ENCODE assay signal across 17 cellular contexts in genomic region chr12:104306376-104306775, GRCh38. TPM values are rescaled to one million over a fixed set of nuclear protein-coding genes. Genes with fewer than 3 reads are reported as not detected.
DNase-seq lines count a peak whose midpoint lies in the region; ATAC-seq and TF ChIP-seq lines count a peak whose summit lies in the region.
"Had no signal": no experiment of that assay in that cellular context is flagged by ENCODE, and none has a peak within 500 bp of the region (broad histone marks: within the 10 kb centered on the region; RNA-seq: fewer than 3 reads in every experiment).

No MANE protein-coding gene starts in this region.

- H3K36me3 Mint-ChIP-seq in CD4-positive, CD25-positive, alpha-beta regulatory T cell, result peaks cover 15% of the 10 kb centered on the region

- no peak overlapping the region for H3K27ac Mint-ChIP-seq in CD4-positive, CD25-positive, alpha-beta regulatory T cell

- POLR2A ChIA-PET in Panc1 (lab: Charles Lee), result interaction anchor here (0.5 kb wide), 1 partner anchor 171 kb away, joined by 3 read pairs; no protein-coding TSS in a partner anchor

- peak overlapping the region in 2 of 4 donors; percentile 23 to 47 for H3K4me3 Mint-ChIP-seq in CD4-positive, CD25-positive, alpha-beta regulatory T cell
- H3K4me3 Mint-ChIP-seq: CD14-positive monocyte had no signal

- no peak for DNase-seq in CD4-positive, CD25-positive, alpha-beta regulatory T cell
- DNase-seq in Panc1 (ENCODE audit: low read depth, low spot score) (no peak), activated gamma-delta T cell treated with Interleukin-2 at 50 U/mL for 16 hours (no peak), NCI-H69 (lab: John Stamatoyannopoulos, UW) (no peak)
- no peak for DNase-seq in activated CD8-positive, alpha-beta memory T cell treated with anti-CD3 and anti-CD28 coated beads, Interleukin-2, amount 50 U/mL, for 4 hours
- DNase-seq: DMS79 treated with DMSO at 0.1 percent for 48 hours, MM.1S, NCI-H1048, NCI-H1417 treated with DMSO at 0.1 percent for 48 hours, NCI-H187 treated with DMSO at 0.1 percent for 48 hours, NCI-H510A, NCI-H748 treated with DMSO at 0.1 percent for 48 hours, Peyer's patch had no signal

- peaks cover 0 to 2% (median 0%) of the 10 kb centered on the region in 7 donors for H3K9me3 Mint-ChIP-seq in CD4-positive, CD25-positive, alpha-beta regulatory T cell

- H3K27me3 ChIP-seq in CD4-positive, CD25-positive, alpha-beta regulatory T cell (ENCODE audit: control insufficient read depth, insufficient read depth, low read length), result no peaks in the 10 kb centered on the region
- H3K27me3 ChIP-seq in Panc1 (ENCODE audit: control insufficient read depth, insufficient read depth, low read length) (no peaks in the 10 kb centered on the region), gastroesophageal sphincter (no peaks in the 10 kb centered on the region)
- H3K27me3 ChIP-seq: Peyer's patch had no signal

- no peak for TF ChIP-seq POLR2A in gastroesophageal sphincter (IDR thresholded peaks at IDR 0.05)

- no peaks in the 10 kb centered on the region for H3K9me3 ChIP-seq in CD4-positive, CD25-positive, alpha-beta regulatory T cell (ENCODE audit: control insufficient read depth in 2 of 2, low read length in 2 of 2)
- H3K9me3 ChIP-seq in Panc1 (ENCODE audit: control insufficient read depth, insufficient read depth, low read depth, low read length), result no peaks in the 10 kb centered on the region
- no peaks in the 10 kb centered on the region for H3K9me3 ChIP-seq in gastroesophageal sphincter
- H3K9me3 ChIP-seq: Peyer's patch had no signal

- peaks cover 39 to 68% (median 59%) of the 10 kb centered on the region in 4 donors for H3K4me1 Mint-ChIP-seq in CD4-positive, CD25-positive, alpha-beta regulatory T cell

- H3K27me3 Mint-ChIP-seq in CD4-positive, CD25-positive, alpha-beta regulatory T cell, result no peaks in the 10 kb centered on the region

- no TSS peak for BruUV-seq in Panc1 (replicated peaks; lab: Mats Ljungman, UMichigan)

- no peak for TF ChIP-seq EP300 in gastroesophageal sphincter (IDR thresholded peaks at IDR 0.05)

- no peak overlapping the region for H3K27ac ChIP-seq in CD4-positive, CD25-positive, alpha-beta regulatory T cell (ENCODE audit: insufficient read depth, low read length, poor library complexity, severe bottlenecking)
- peak overlapping the region; percentile 96 for H3K27ac ChIP-seq in Panc1 (ENCODE audit: low read length)
- peak overlapping the region in 3 of 4 donors; percentile 9 to 53 (median 53) for H3K27ac ChIP-seq in gastroesophageal sphincter
- H3K27ac ChIP-seq: Peyer's patch had no signal

- WGBS in gastroesophageal sphincter (ENCODE audit: low coverage in 1 of 2), 2 donors, result 82 to 86% methylated on average over 2 of the region's 2 CpGs

- no peak for TF ChIP-seq CTCF in Panc1 (IDR thresholded peaks at IDR 0.05)
- no peak for TF ChIP-seq CTCF in gastroesophageal sphincter (IDR thresholded peaks at IDR 0.05)

- in situ Hi-C loops in Panc1 (cut with HindIII; ENCODE audit: low pct_unique_long_range_greater_than_20kb, low sequenced_read_pairs), result no loop called here

- no peak for ATAC-seq in CD4-positive, CD25-positive, alpha-beta regulatory T cell (ENCODE audit: low read depth in 2 of 2)
- ATAC-seq in Panc1, result no peak
- ATAC-seq in gastroesophageal sphincter, result no peak
- no peak for ATAC-seq in HG03457 (IDR thresholded peaks at IDR 0.05; ENCODE audit: unreplicated experiment)
- ATAC-seq: K562 had no signal

- CTCF ChIA-PET in Panc1 (lab: Charles Lee), result no interaction called here

- intact Hi-C loops in Panc1 (cut with micrococcal nuclease; ENCODE audit: unreplicated experiment), result loop anchor here (10.0 kb wide), 1 partner anchor 172 kb away; the partner anchor contains the start of gene NFYB

- peaks cover 22% of the 10 kb centered on the region for H3K4me1 ChIP-seq in CD4-positive, CD25-positive, alpha-beta regulatory T cell (ENCODE audit: control insufficient read depth, insufficient read depth, low read length, poor library complexity, severe bottlenecking)
- H3K4me1 ChIP-seq in Panc1 (ENCODE audit: control insufficient read depth, insufficient read depth, low read length) (peaks cover 72% of the 10 kb centered on the region), gastroesophageal sphincter (peaks cover 14 to 74% (median 20%) of the 10 kb centered on the region in 3 donors)

- peaks cover 11% of the 10 kb centered on the region for H3K36me3 ChIP-seq in CD4-positive, CD25-positive, alpha-beta regulatory T cell (ENCODE audit: control insufficient read depth, insufficient read depth, low read length)
- H3K36me3 ChIP-seq in Panc1 (ENCODE audit: control insufficient read depth, insufficient read depth, low read length) (peaks cover 22% of the 10 kb centered on the region), gastroesophageal sphincter (peaks cover 0 to 16% of the 10 kb centered on the region in 2 donors)

- peak overlapping the region; percentile 3 for H3K4me3 ChIP-seq in CD4-positive, CD25-positive, alpha-beta regulatory T cell (ENCODE audit: low read depth, low read length)
- H3K4me3 ChIP-seq in Panc1 (ENCODE audit: low read depth in 2 of 2, low read length in 2 of 2) (peak overlapping the region; percentile 57 to 73), gastroesophageal sphincter (no peak overlapping the region)
- H3K4me3 ChIP-seq: K562, Peyer's patch had no signal

RNA-seq across cellular contexts. Expression of gene EID3, which starts 2.8 kb away (rescaled TPM):
- 14.8 TPM for total RNA-seq in CD4-positive, CD25-positive, alpha-beta regulatory T cell
- 10 to 100 TPM; 10.8 to 15.6 (median 13.0) TPM for polyA plus RNA-seq in CD4-positive, CD25-positive, alpha-beta regulatory T cell
- total RNA-seq in Panc1 (2021; ENCODE audit: unreplicated experiment) (18.5 TPM), gastroesophageal sphincter (10 to 100 TPM in 3 of 4 donors, 1 to 10 TPM in 1; 6.2 to 24.9 (median 15.0) TPM)
- 12.6 TPM for polyA plus RNA-seq in Panc1 (2012; ENCODE audit: insufficient read length)

Comparison
In these comparisons a context has a peak if more than half of its experiments do, and no peak if none do; other contexts are left out.
1. H3K4me3 ChIP-seq: peak in CD4-positive, CD25-positive, alpha-beta regulatory T cell (single experiment) and Panc1 (2 of 2); none in gastroesophageal sphincter (0 of 2).